In genomic region chr15:60101416-60101815, GRCh38 we compare ENCODE assay signal across 24 cellular contexts.
"Had no signal": no experiment of that assay in that cellular context is flagged by ENCODE, and none has a peak within 500 bp of the region (broad histone marks: within the 10 kb centered on the region; RNA-seq: fewer than 3 reads in every experiment).

No MANE protein-coding gene starts in this region.

- H3K4me1 Mint-ChIP-seq: central memory CD8-positive, alpha-beta T cell; immature natural killer cell; naive B cell had no signal

- H3K9ac ChIP-seq: parathyroid adenoma had no signal

- H3K27ac Mint-ChIP-seq: immature natural killer cell; stimulated activated effector memory CD8-positive, alpha-beta T cell treated with anti-CD3 and anti-CD28 coated beads, Interleukin-12 subunit alpha, Interleukin-12 subunit beta, amount 100 ng/mL, for 72 hours; type B pancreatic cell had no signal

- H3K4me2 ChIP-seq: smooth muscle cell had no signal

- H2AFZ ChIP-seq: parathyroid adenoma had no signal

- H3K79me2 ChIP-seq: parathyroid adenoma had no signal

- H3K9me3 Mint-ChIP-seq: central memory CD8-positive, alpha-beta T cell; stimulated activated effector memory CD8-positive, alpha-beta T cell treated with anti-CD3 and anti-CD28 coated beads, Interleukin-12 subunit alpha, Interleukin-12 subunit beta, amount 100 ng/mL, for 72 hours had no signal

- DNase-seq: cortex of kidney; dorsolateral prefrontal cortex; effector memory CD4-positive, alpha-beta T cell; glutamatergic neuron; immature natural killer cell; left ventricle myocardium inferior; lower lobe of right lung; mesenchymal stem cell; midbrain; naive B cell; occipital lobe; right cardiac atrium; stimulated activated CD4-positive, alpha-beta T cell treated with anti-CD3 and anti-CD28 coated beads, Interleukin-4, amount 100 ng/mL, for 1 hour; stimulated activated CD8-positive, alpha-beta memory T cell treated with anti-CD3 and anti-CD28 coated beads, Interleukin-4, amount 100 ng/mL, for 48 hours; stimulated activated naive CD8-positive, alpha-beta T cell treated with anti-CD3 and anti-CD28 coated beads, Interleukin-15, Interleukin-2, amounts not matched to agents 100 U/mL and 50 U/mL, for 24 hours; thyroid gland had no signal

- H3K4me3 Mint-ChIP-seq: central memory CD8-positive, alpha-beta T cell; immature natural killer cell; naive B cell; stimulated activated effector memory CD8-positive, alpha-beta T cell treated with anti-CD3 and anti-CD28 coated beads, Interleukin-12 subunit alpha, Interleukin-12 subunit beta, amount 100 ng/mL, for 72 hours; type B pancreatic cell had no signal

- H3K36me3 Mint-ChIP-seq: immature natural killer cell; naive B cell; stimulated activated effector memory CD8-positive, alpha-beta T cell treated with anti-CD3 and anti-CD28 coated beads, Interleukin-12 subunit alpha, Interleukin-12 subunit beta, amount 100 ng/mL, for 72 hours; type B pancreatic cell had no signal

- ATAC-seq: gastroesophageal sphincter; lower lobe of right lung; right cardiac atrium; stimulated activated effector memory CD8-positive, alpha-beta T cell treated with anti-CD3 and anti-CD28 coated beads, Interleukin-12 subunit alpha, Interleukin-12 subunit beta, amount 100 ng/mL, for 72 hours; stimulated activated naive CD8-positive, alpha-beta T cell treated with anti-CD3 and anti-CD28 coated beads, Interleukin-15, Interleukin-2, amounts not matched to agents 100 U/mL and 50 U/mL, for 24 hours had no signal

- H3K4me3 ChIP-seq: dorsolateral prefrontal cortex, esophagus muscularis mucosa, gastroesophageal sphincter, left ventricle myocardium inferior, lower lobe of right lung, smooth muscle cell, suprapubic skin, thyroid gland had no signal

- H3K9me3 ChIP-seq: lower lobe of right lung, suprapubic skin, thyroid gland had no signal

- H3K27me3 ChIP-seq: thyroid gland had no signal

- H3K36me3 ChIP-seq: esophagus muscularis mucosa, gastroesophageal sphincter, left ventricle myocardium inferior, lower lobe of right lung, suprapubic skin, thyroid gland had no signal

- H3K4me1 ChIP-seq: esophagus muscularis mucosa, gastroesophageal sphincter, left ventricle myocardium inferior, lower lobe of right lung, parathyroid adenoma, suprapubic skin had no signal

- H3K27ac ChIP-seq: dorsolateral prefrontal cortex, esophagus muscularis mucosa, gastroesophageal sphincter, left ventricle myocardium inferior, lower lobe of right lung, parathyroid adenoma, suprapubic skin, thyroid gland had no signal
